In genomic region chr10:115914475-115914874, GRCh38 we compare ENCODE assay signal across 26 cellular contexts.
"Had no signal": no experiment of that assay in that cellular context is flagged by ENCODE, and none has a peak within 500 bp of the region (broad histone marks: within the 10 kb centered on the region; RNA-seq: fewer than 3 reads in every experiment).

No MANE protein-coding gene starts in this region.

- H3K4me3 ChIP-seq: stomach, suprapubic skin, testis, thoracic aorta, thyroid gland, tibial artery, tibial nerve, transverse colon, upper lobe of left lung, upper lobe of right lung, uterus, vagina had no signal

- H3K9me3 ChIP-seq: stomach, suprapubic skin, testis, thoracic aorta, thyroid gland, tibial artery, tibial nerve, transverse colon, upper lobe of left lung, upper lobe of right lung, uterus, vagina had no signal

- H3K4me1 ChIP-seq: stomach, suprapubic skin, testis, thyroid gland, tibial artery, tibial nerve, transverse colon, upper lobe of left lung, upper lobe of right lung, uterus, vagina had no signal

- H3K27me3 ChIP-seq: stomach, suprapubic skin, testis, thyroid gland, tibial artery, tibial nerve, transverse colon, upper lobe of left lung, upper lobe of right lung, uterus, vagina had no signal

- ATAC-seq: stimulated activated effector memory CD8-positive, alpha-beta T cell treated with anti-CD3 and anti-CD28 coated beads, Interleukin-12 subunit alpha, Interleukin-12 subunit beta, amount 100 ng/mL, for 72 hours; stimulated activated memory B cell treated with anti-CD40 and anti-IgM and Interleukin-4, amounts not matched to agents 10 μg/mL and 1 μg/mL and 100 μg/mL, for 72 hours; stimulated activated naive B cell treated with anti-CD40 and anti-IgM and Interleukin-4, amounts not matched to agents 10 μg/mL and 1 μg/mL and 100 μg/mL, for 72 hours; stimulated activated naive CD8-positive, alpha-beta T cell treated with anti-CD3 and anti-CD28 coated beads, Interleukin-15, amount 100 ng/mL, for 72 hours; stimulated activated naive CD8-positive, alpha-beta T cell treated with anti-CD3 and anti-CD28 coated beads, Interleukin-15, Interleukin-2, amounts not matched to agents 100 U/mL and 50 U/mL, for 24 hours; upper lobe of right lung had no signal

- FAIRE-seq: urothelium cell line had no signal

- H3K36me3 ChIP-seq: stomach, suprapubic skin, thoracic aorta, thyroid gland, tibial artery, tibial nerve, transverse colon, upper lobe of left lung, upper lobe of right lung, uterus, vagina had no signal

- DNase-seq: stimulated activated CD4-positive, alpha-beta T cell treated with anti-CD3 and anti-CD28 coated beads, Interleukin-2, amount 100 ng/mL, for 48 hours; stimulated activated CD4-positive, alpha-beta T cell treated with anti-CD3 and anti-CD28 coated beads, Interleukin-4, amount 100 ng/mL, for 1 hour; stimulated activated CD4-positive, alpha-beta T cell treated with anti-CD3 and anti-CD28 coated beads, Interleukin-4, amount 100 ng/mL, for 24 hours; stimulated activated CD4-positive, alpha-beta T cell treated with anti-CD3 and anti-CD28 coated beads, Interleukin-4, amount 100 ng/mL, for 4 hours; stimulated activated CD8-positive, alpha-beta memory T cell treated with anti-CD3 and anti-CD28 coated beads, Interleukin-4, amount 100 ng/mL, for 48 hours; stimulated activated naive B cell treated with anti-CD40 and anti-IgM and Interleukin-4, amounts not matched to agents 10 μg/mL and 1 μg/mL and 100 μg/mL, for 72 hours; stimulated activated naive CD4-positive, alpha-beta T cell; stimulated activated naive CD4-positive, alpha-beta T cell treated with Interleukin-2 at 50 U/mL for 16 hours; stimulated activated naive CD8-positive, alpha-beta T cell treated with anti-CD3 and anti-CD28 coated beads, Interleukin-15, amount 100 ng/mL, for 72 hours; stimulated activated naive CD8-positive, alpha-beta T cell treated with anti-CD3 and anti-CD28 coated beads, Interleukin-15, Interleukin-2, amounts not matched to agents 100 U/mL and 50 U/mL, for 24 hours; stomach; substantia nigra; testis; thyroid gland; tibial artery; transverse colon; upper lobe of right lung; uterus had no signal

- H3K27ac ChIP-seq: stomach, suprapubic skin, testis, thoracic aorta, thyroid gland, tibial artery, tibial nerve, transverse colon, upper lobe of left lung, upper lobe of right lung, uterus, vagina had no signal
